ENCODE assay signal across 1 cellular context in genomic region chr6:163983601-163984445, GRCh38.
TF ChIP-seq lines count a peak whose summit lies in the region.

No MANE protein-coding gene starts in this region.

TF ChIP-seq in GM12878, 131 proteins besides CTCF, POLR2A, EP300 and RAD21 (continued from another document):
- TF ChIP-seq ZNF687 (IDR thresholded peaks at IDR 0.05): no peak
